ENCODE assay signal across 7 cellular contexts in genomic region chr16:88134172-88134905, GRCh38.
DNase-seq lines count a peak whose midpoint lies in the region; FAIRE-seq and TF ChIP-seq lines count a peak whose summit lies in the region.
"Not testable (repeated sequence)": the region's sequence is repeated elsewhere in the genome, so short reads cannot be mapped to it uniquely, and the experiment has no call there.

No MANE protein-coding gene starts in this region.

- not testable (repeated sequence) for TF ChIP-seq EP300 in H1 (IDR thresholded peaks at IDR 0.05; ENCODE audit: borderline replicate concordance in 1 of 2, low read depth in 2 of 2, low read length in 2 of 2)

- not testable (repeated sequence) for H3K23ac ChIP-seq in H1 (ENCODE audit: insufficient read length)

- H3K79me2 ChIP-seq in H1 (ENCODE audit: control insufficient read depth in 1 of 2, insufficient read depth in 2 of 2, low read length in 2 of 2): not testable (repeated sequence)

- not testable (repeated sequence) for H3K56ac ChIP-seq in H1 (replicated peaks; ENCODE audit: insufficient read length, low read depth, low read length)

- POLR2A ChIA-PET in HEK293 (lab: Yijun Ruan, JAX); H1 (lab: Charles Lee; ENCODE audit: partially characterized antibody): not testable (repeated sequence)

- not testable (repeated sequence) for H3K4me1 ChIP-seq in HEK293 (ENCODE audit: control insufficient read depth, insufficient read depth, low read length); H1 (replicated peaks in 1 of 4; ENCODE audit: control insufficient read depth in 3 of 4, insufficient read depth in 4 of 4, low read length in 3 of 4); kidney (ENCODE audit: control insufficient read depth in 1 of 2, insufficient read depth in 1 of 2, low read depth in 1 of 2, low read length in 2 of 2)

- H4K91ac ChIP-seq in H1 (replicated peaks; ENCODE audit: insufficient read length, low read length): not testable (repeated sequence)

- CTCF ChIA-PET in HEK293 (lab: Yijun Ruan, JAX): not testable (repeated sequence)
- CTCF ChIA-PET in H1 (lab: Charles Lee; ENCODE audit: partially characterized antibody): interaction anchor here (0.6 to 0.9 kb wide), 2 partner anchors 74 to 273 kb away, joined by 3 read pairs; no protein-coding TSS in a partner anchor

- not testable (repeated sequence) for H2BK120ac ChIP-seq in H1 (replicated peaks; ENCODE audit: low read depth, low read length)

- H4K20me1 ChIP-seq in H1 (replicated peaks in 1 of 2; ENCODE audit: control insufficient read depth in 1 of 2, insufficient read depth in 2 of 2, low read length in 2 of 2): not testable (repeated sequence)

- not testable (repeated sequence) for H2AK5ac ChIP-seq in H1 (ENCODE audit: low read depth, low read length)

- H3K27ac ChIP-seq in HEK293 (ENCODE audit: extremely low read depth, low read depth, low read length); WERI-Rb-1; H1 (ENCODE audit: low read depth, low read length); kidney (ENCODE audit: low read depth in 2 of 2, low read length in 2 of 2): not testable (repeated sequence)

- H2BK5ac ChIP-seq in H1 (ENCODE audit: low read depth, low read length): not testable (repeated sequence)

- TF ChIP-seq CTCF in AG10803 (conservative IDR thresholded peaks at IDR 0.05; ENCODE audit: low read length); HEK293 (tag by site-specific recombination; IDR thresholded peaks at IDR 0.05); WERI-Rb-1 (IDR thresholded peaks at IDR 0.05; ENCODE audit: low read depth, low read length); H1 (IDR thresholded peaks at IDR 0.05; ENCODE audit: control extremely low read depth in 1 of 3, insufficient read depth in 1 of 3, low read depth in 1 of 3, low read length in 3 of 3); kidney (IDR thresholded peaks at IDR 0.05; ENCODE audit: borderline replicate concordance, extremely low read depth, insufficient read depth): not testable (repeated sequence)

- not testable (repeated sequence) for H3K18ac ChIP-seq in H1 (ENCODE audit: extremely low read depth, low read length)

- H2AFZ ChIP-seq in H1 (ENCODE audit: low read length): not testable (repeated sequence)

- H4K5ac ChIP-seq in H1 (ENCODE audit: insufficient read length, low read depth, low read length): not testable (repeated sequence)

- H2BK20ac ChIP-seq in H1 (ENCODE audit: low read length): not testable (repeated sequence)

- H3K27me3 ChIP-seq in WERI-Rb-1 (ENCODE audit: insufficient read depth, low read depth, severe bottlenecking); H1 (replicated peaks in 1 of 4; ENCODE audit: control insufficient read depth in 3 of 4, extremely low read depth in 1 of 4, insufficient read depth in 3 of 4, low read length in 3 of 4): not testable (repeated sequence)

- not testable (repeated sequence) for H3K4me3 ChIP-seq in AG10803 (ENCODE audit: low read length); HEK293 (ENCODE audit: low read depth, low read length); WERI-Rb-1 (ENCODE audit: low read depth, low read length); H1 (ENCODE audit: extremely low read depth in 1 of 4, insufficient read depth in 2 of 4, low read depth in 3 of 4, low read length in 4 of 4); kidney (ENCODE audit: low read length in 2 of 2)

- WGBS in H1 (ENCODE audit: extremely low coverage in 1 of 2, insufficient coverage in 1 of 2, insufficient read length in 1 of 2, insufficient replicate concordance in 2 of 2, low coverage in 1 of 2, low lambda C conversion rate in 2 of 2, missing lambda C conversion rate in 1 of 2), 2 experiments: 91% methylated on average over 21 of the region's 21 CpGs; no CpG with 5 or more reads in 1 of the 2 experiments

- H2BK12ac ChIP-seq in H1 (ENCODE audit: low read depth, low read length): not testable (repeated sequence)

- not testable (repeated sequence) for H3K4ac ChIP-seq in H1 (replicated peaks; ENCODE audit: insufficient read length, low read depth, low read length)

- not testable (repeated sequence) for TF ChIP-seq RAD21 in H1 (IDR thresholded peaks at IDR 0.05 in 1 of 2, conservative IDR thresholded peaks at IDR 0.05 in 1 of 2; ENCODE audit: low read depth in 2 of 2, low read length in 2 of 2)

- not testable (repeated sequence) for H3K23me2 ChIP-seq in H1 (ENCODE audit: low read depth, low read length)

- H3K14ac ChIP-seq in H1 (ENCODE audit: insufficient read length): not testable (repeated sequence)

- H3K9ac ChIP-seq in H1 (replicated peaks in 1 of 4; ENCODE audit: extremely low read depth in 1 of 4, low read depth in 3 of 4, low read length in 3 of 4); kidney (ENCODE audit: low read length in 2 of 2): not testable (repeated sequence)

- peak; percentile 36 for FAIRE-seq in H1 (lab: Jason Lieb, UNC)
- not testable (repeated sequence) for FAIRE-seq in kidney (lab: Jason Lieb, UNC)

- H3K4me2 ChIP-seq in H1 (ENCODE audit: insufficient read depth in 1 of 2, low read depth in 2 of 2, low read length in 2 of 2): not testable (repeated sequence)

- H2BK15ac ChIP-seq in H1 (ENCODE audit: low read length): not testable (repeated sequence)

- TF ChIP-seq POLR2A in H1 (IDR thresholded peaks at IDR 0.05; ENCODE audit: control extremely low read depth in 1 of 2, low read depth in 2 of 2, low read length in 2 of 2): not testable (repeated sequence)

- not testable (repeated sequence) for H3K9me3 ChIP-seq in HEK293 (ENCODE audit: control insufficient read depth, insufficient read depth, low read depth, low read length); WERI-Rb-1 (ENCODE audit: severe bottlenecking); kidney (ENCODE audit: control insufficient read depth in 1 of 2, low read length in 2 of 2)
- H3K9me3 ChIP-seq in H1 (ENCODE audit: insufficient read depth in 2 of 2, low read depth in 1 of 2, low read length in 1 of 2): peaks cover 13 to 18% of the 10 kb centered on the region in 2 experiments; a peak in 2 of 4 replicates

- H3K79me1 ChIP-seq in H1 (ENCODE audit: low read depth, low read length): not testable (repeated sequence)

- intact Hi-C loops in kidney (cut with DNase I): not testable (repeated sequence)

- DNase-seq in AG10803 (ENCODE audit: low read depth) (peak; percentile 50), NCI-H1694 (lab: John Stamatoyannopoulos, UW) (peak; percentile 67), NCI-H524 treated with DMSO at 0.1 percent for 48 hours (lab: John Stamatoyannopoulos, UW) (peak; percentile 61), WERI-Rb-1 (peak; percentile 28), kidney (peak; percentile 45)
- not testable (repeated sequence) for DNase-seq in H1 (ENCODE audit: low read depth in 1 of 2, low spot score in 2 of 2)

- not testable (repeated sequence) for H3K36me3 ChIP-seq in HEK293 (ENCODE audit: control insufficient read depth in 2 of 2, insufficient read depth in 1 of 2, low read length in 2 of 2); WERI-Rb-1; H1 (ENCODE audit: control insufficient read depth in 2 of 4, insufficient read depth in 4 of 4, low read length in 3 of 4); kidney (ENCODE audit: control insufficient read depth in 1 of 2, insufficient read depth in 2 of 2, low read length in 2 of 2)

- H4K8ac ChIP-seq in H1 (ENCODE audit: extremely low read depth, insufficient read depth, low read length): not testable (repeated sequence)

TF ChIP-seq in HEK293, 187 proteins besides CTCF, POLR2A, EP300 and RAD21:
- peak; percentile 17; the same call in 1 of the 2 replicates for TF ChIP-seq EGR2 (tag by site-specific recombination; IDR thresholded peaks at IDR 0.05; ENCODE audit: low read depth)
